34 cellular contexts compared by ENCODE assay signal in the genomic region with DNA sequence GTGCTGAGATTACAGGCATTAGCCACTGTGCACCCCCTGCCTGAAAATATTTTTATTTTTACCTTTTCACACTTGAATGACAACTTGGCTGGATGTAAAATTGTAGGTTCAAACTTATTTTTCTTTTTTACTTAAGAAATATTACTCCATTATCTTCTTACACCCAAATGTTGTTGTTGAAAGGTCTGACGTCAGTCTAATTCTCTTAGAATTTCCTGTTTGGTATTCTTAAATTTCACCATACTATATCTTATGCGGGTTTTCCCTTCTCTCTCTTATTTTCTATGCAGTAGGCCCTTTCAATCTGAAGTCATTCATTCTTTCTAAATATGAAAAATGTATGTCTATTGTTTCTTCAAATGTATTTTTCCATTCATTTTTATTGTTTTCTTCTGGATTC.
"Had no signal": no experiment of that assay in that cellular context is flagged by ENCODE, and none has a peak within 500 bp of the region (broad histone marks: within the 10 kb centered on the region; RNA-seq: fewer than 3 reads in every experiment).

No MANE protein-coding gene starts in this region.

- H3K36me3 ChIP-seq: adrenal gland, brain microvascular endothelial cell, breast epithelium, cardiac muscle cell, WERI-Rb-1 had no signal

- H3K27ac ChIP-seq: adrenal gland, body of pancreas, brain microvascular endothelial cell, breast epithelium, cardiac muscle cell, WERI-Rb-1 had no signal

- H3K4me1 ChIP-seq: adrenal gland, body of pancreas, breast epithelium had no signal

- H3K4me3 ChIP-seq: adrenal gland, body of pancreas, breast epithelium, cardiac muscle cell had no signal

- ATAC-seq: activated CD4-positive, alpha-beta T cell treated with anti-CD3 and anti-CD28 coated beads for 36 hours; activated CD4-positive, CD25-positive, alpha-beta regulatory T cell treated with anti-CD3 and anti-CD28 coated beads, Interleukin-2, amount 50 U/mL, for 24 hours; activated CD8-positive, alpha-beta memory T cell treated with anti-CD3 and anti-CD28 coated beads, Interleukin-2, amount 10 ng/mL, durations not matched to agents 7 days and 5 days; activated CD8-positive, alpha-beta T cell treated with anti-CD3 and anti-CD28 coated beads, Interleukin-2, amount 10 ng/mL, durations not matched to agents 7 days and 5 days; body of pancreas; WTC11 had no signal

- FAIRE-seq: astrocyte had no signal

- DNase-seq: activated CD4-positive, alpha-beta memory T cell treated with anti-CD3 and anti-CD28 coated beads, Interleukin-2, amount 10 ng/mL, durations not matched to agents 7 days and 5 days; activated CD4-positive, alpha-beta T cell treated with anti-CD3 and anti-CD28 coated beads for 1 hour; activated CD4-positive, alpha-beta T cell treated with anti-CD3 and anti-CD28 coated beads for 36 hours; activated CD4-positive, alpha-beta T cell treated with anti-CD3 and anti-CD28 coated beads for 48 hours; activated CD4-positive, alpha-beta T cell treated with anti-CD3 and anti-CD28 coated beads, Interleukin-2, amount 10 ng/mL, durations not matched to agents 7 days and 5 days; activated CD4-positive, alpha-beta T cell treated with anti-CD3 and anti-CD28 coated beads, Interleukin-2, amount 50 U/mL, for 48 hours; activated CD4-positive, CD25-positive, alpha-beta regulatory T cell; activated CD8-positive, alpha-beta memory T cell treated with anti-CD3 and anti-CD28 coated beads for 24 hours; activated CD8-positive, alpha-beta memory T cell treated with anti-CD3 and anti-CD28 coated beads, Interleukin-2, amount 10 ng/mL, durations not matched to agents 7 days and 5 days; activated CD8-positive, alpha-beta memory T cell treated with anti-CD3 and anti-CD28 coated beads, Interleukin-2, amount 50 U/mL, for 48 hours; activated CD8-positive, alpha-beta T cell treated with anti-CD3 and anti-CD28 coated beads, Interleukin-2, amount 10 ng/mL, durations not matched to agents 7 days and 5 days; activated effector memory CD4-positive, alpha-beta T cell treated with Interleukin-2 at 50 U/mL for 16 hours; activated gamma-delta T cell; activated naive CD4-positive, alpha-beta T cell treated with anti-CD3 and anti-CD28 coated beads, Interleukin-2, amount 10 ng/mL, durations not matched to agents 7 days and 5 days; activated naive CD4-positive, alpha-beta T cell treated with Interleukin-2 at 50 U/mL for 16 hours; activated naive CD8-positive, alpha-beta T cell treated with anti-CD3 and anti-CD28 coated beads, Interleukin-2, amount 10 ng/mL, durations not matched to agents 7 days and 5 days; activated T-cell treated with anti-CD3 and anti-CD28 coated beads, Interleukin-2, amount 50 U/mL, for 24 hours; activated T-cell treated with anti-CD3 and anti-CD28 coated beads, Interleukin-2, amount 50 U/mL, for 48 hours; adrenal gland; amniotic stem cell; aorta; body of pancreas; brain microvascular endothelial cell; caudate nucleus; SW 1271; T-helper 1 cell; T-helper 2 cell; T-helper 9 cell; WERI-Rb-1 had no signal

- H3K27me3 ChIP-seq: adrenal gland, body of pancreas, brain microvascular endothelial cell, breast epithelium had no signal

- H3K9me3 ChIP-seq: adrenal gland, body of pancreas, breast epithelium had no signal
